ENCODE assay signal across 10 cellular contexts in the genomic region with DNA sequence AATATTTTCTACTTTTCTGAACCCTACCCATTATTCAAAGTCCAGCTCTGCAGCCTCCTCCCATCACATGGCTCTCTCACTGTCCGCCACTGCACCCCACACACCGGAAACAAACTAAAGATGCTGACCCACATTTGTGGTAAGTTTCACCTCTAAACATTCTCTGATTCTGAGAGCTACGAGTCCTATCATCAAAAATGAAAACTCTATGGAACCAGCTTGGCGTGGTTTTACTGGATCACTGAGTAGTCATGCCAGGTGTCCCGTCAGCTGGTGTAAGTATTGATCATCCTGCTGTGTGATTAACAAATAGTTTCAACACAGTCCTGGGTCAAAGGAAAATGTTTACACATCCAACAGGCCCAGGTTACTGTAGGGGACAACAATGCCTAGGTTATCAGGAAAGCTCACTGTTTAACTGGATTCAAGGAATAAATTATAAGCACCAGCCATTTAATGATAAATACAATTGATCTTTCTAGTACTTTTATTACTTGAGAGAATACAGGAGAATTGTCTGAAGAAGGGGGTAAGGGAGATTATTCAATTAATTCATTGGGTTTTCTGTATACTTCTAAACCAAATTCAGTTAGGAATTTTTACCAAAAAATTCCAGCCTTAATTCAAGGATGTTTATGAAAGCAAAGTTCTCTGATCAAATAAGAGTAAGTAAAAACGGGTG. TPM values are rescaled to one million over a fixed set of nuclear protein-coding genes. Genes with fewer than 3 reads are reported as not detected.
DNase-seq lines count a peak whose midpoint lies in the region; ATAC-seq and TF ChIP-seq lines count a peak whose summit lies in the region.
"Had no signal": no experiment of that assay in that cellular context is flagged by ENCODE, and none has a peak within 500 bp of the region (broad histone marks: within the 10 kb centered on the region; RNA-seq: fewer than 3 reads in every experiment).

No MANE protein-coding gene starts in this region.

- H3K4me1 Mint-ChIP-seq in stimulated activated naive B cell treated with anti-CD40 and anti-IgM and Interleukin-4, amounts not matched to agents 10 μg/mL and 1 μg/mL and 100 μg/mL, for 72 hours, result peaks cover 58 to 91% of the 10 kb centered on the region in 2 donors

- H3K27ac ChIP-seq in OCI-LY3 (ENCODE audit: low read length) (no peak overlapping the region), esophagus (ENCODE audit: low read depth in 2 of 2, low read length in 1 of 2) (peak overlapping the region; percentile 66 to 79), Karpas-422 (ENCODE audit: low read length) (no peak overlapping the region)
- H3K27ac ChIP-seq: VCaP had no signal

- H4K20me1 ChIP-seq in OCI-LY3 (ENCODE audit: insufficient read depth, low read length) (peaks cover 90% of the 10 kb centered on the region), Karpas-422 (ENCODE audit: insufficient read depth, low read depth, low read length) (peaks cover 9% of the 10 kb centered on the region; the same call in 1 of the 2 replicates)

- peak; percentile 58 to 62 for ATAC-seq in stimulated activated naive B cell treated with anti-CD40 and anti-IgM and Interleukin-4, amounts not matched to agents 10 μg/mL and 1 μg/mL and 100 μg/mL, for 72 hours (replicated peaks)

- WGBS in esophagus, 2 donors, result 34 to 53% methylated on average over 6 of the region's 6 CpGs

- peak overlapping the region; percentile 89 for H3K27ac Mint-ChIP-seq in stimulated activated naive B cell treated with anti-CD40 and anti-IgM and Interleukin-4, amounts not matched to agents 10 μg/mL and 1 μg/mL and 100 μg/mL, for 72 hours
- H3K27ac Mint-ChIP-seq: nephron had no signal

- H3K9ac ChIP-seq in OCI-LY3 (ENCODE audit: low read length) (no peak overlapping the region), Karpas-422 (ENCODE audit: low read length) (no peak overlapping the region)

- no peak for TF ChIP-seq CTCF in OCI-LY3 (IDR thresholded peaks at IDR 0.05; ENCODE audit: low read depth, low read length)

- H3K9me2 ChIP-seq in Karpas-422 (replicated peaks; ENCODE audit: insufficient read depth, low read length), result no peaks in the 10 kb centered on the region

- peak overlapping the region; percentile 59 for H3K4me2 ChIP-seq in OCI-LY3 (ENCODE audit: low read length)
- H3K4me2 ChIP-seq in Karpas-422 (ENCODE audit: low read depth, low read length, poor library complexity, severe bottlenecking), result no peak overlapping the region

- H3K79me2 ChIP-seq in OCI-LY3 (ENCODE audit: low read length) (peaks cover 99% of the 10 kb centered on the region), Karpas-422 (ENCODE audit: low read length) (no peaks in the 10 kb centered on the region)

- peak overlapping the region; percentile 66 to 77 for H3K4me3 Mint-ChIP-seq in stimulated activated naive B cell treated with anti-CD40 and anti-IgM and Interleukin-4, amounts not matched to agents 10 μg/mL and 1 μg/mL and 100 μg/mL, for 72 hours
- H3K4me3 Mint-ChIP-seq: nephron had no signal

- peaks cover 23 to 24% of the 10 kb centered on the region in 2 donors for H3K36me3 Mint-ChIP-seq in stimulated activated naive B cell treated with anti-CD40 and anti-IgM and Interleukin-4, amounts not matched to agents 10 μg/mL and 1 μg/mL and 100 μg/mL, for 72 hours

- no peaks in the 10 kb centered on the region for H3K9me3 Mint-ChIP-seq in stimulated activated naive B cell treated with anti-CD40 and anti-IgM and Interleukin-4, amounts not matched to agents 10 μg/mL and 1 μg/mL and 100 μg/mL, for 72 hours
- H3K9me3 Mint-ChIP-seq: nephron had no signal

- DNase-seq in activated effector memory CD4-positive, alpha-beta T cell treated with anti-CD3 and anti-CD28 coated beads, Interleukin-2, amount 50 U/mL, for 16 hours, result peak; percentile 80
- no peak for DNase-seq in activated effector memory CD4-positive, alpha-beta T cell treated with Interleukin-2 at 50 U/mL for 16 hours
- no peak for DNase-seq in stimulated activated naive B cell treated with anti-CD40 and anti-IgM and Interleukin-4, amounts not matched to agents 10 μg/mL and 1 μg/mL and 100 μg/mL, for 72 hours
- DNase-seq in A172 (ENCODE audit: low spot score) (no peak), RKO (ENCODE audit: low spot score) (no peak), Karpas-422 (no peak)

- H3K4me1 ChIP-seq in OCI-LY3 (ENCODE audit: low read length) (peaks cover 21% of the 10 kb centered on the region), esophagus (ENCODE audit: control insufficient read depth in 2 of 2, insufficient read depth in 2 of 2, low read length in 1 of 2) (peaks cover 0 to 6% of the 10 kb centered on the region in 2 donors), Karpas-422 (ENCODE audit: low read length) (no peaks in the 10 kb centered on the region; the same call in 1 of the 2 replicates)

- H3K9me3 ChIP-seq in OCI-LY3 (ENCODE audit: insufficient read depth, low read length) (no peaks in the 10 kb centered on the region), esophagus (ENCODE audit: control insufficient read depth in 2 of 2, insufficient read depth in 1 of 2, low read depth in 1 of 2, low read length in 1 of 2) (no peaks in the 10 kb centered on the region), Karpas-422 (ENCODE audit: low read length) (no peaks in the 10 kb centered on the region)

- H3K27me3 ChIP-seq in OCI-LY3 (ENCODE audit: low read depth, low read length) (no peaks in the 10 kb centered on the region), esophagus (ENCODE audit: control insufficient read depth in 1 of 2, insufficient read depth in 2 of 2, low read length in 2 of 2) (no peaks in the 10 kb centered on the region), Karpas-422 (ENCODE audit: low read length) (no peaks in the 10 kb centered on the region)

- H3K36me3 ChIP-seq in OCI-LY3 (replicated peaks; ENCODE audit: low read depth, low read length), result peaks cover 6% of the 10 kb centered on the region
- no peaks in the 10 kb centered on the region for H3K36me3 ChIP-seq in esophagus (ENCODE audit: control insufficient read depth in 2 of 2, insufficient read depth in 2 of 2, low read length in 1 of 2)
- no peaks in the 10 kb centered on the region for H3K36me3 ChIP-seq in Karpas-422 (ENCODE audit: insufficient read depth, low read length)

- H3K4me3 ChIP-seq in OCI-LY3 (ENCODE audit: low read length) (peak overlapping the region; percentile 23; the same call in 1 of the 2 replicates), esophagus (ENCODE audit: low read depth in 1 of 2, low read length in 2 of 2) (no peak overlapping the region), Karpas-422 (ENCODE audit: low read length) (no peak overlapping the region)

- H2AFZ ChIP-seq in OCI-LY3 (ENCODE audit: low read depth, low read length) (no peak overlapping the region), Karpas-422 (ENCODE audit: low read length) (no peak overlapping the region)

- H3K27me3 Mint-ChIP-seq in stimulated activated naive B cell treated with anti-CD40 and anti-IgM and Interleukin-4, amounts not matched to agents 10 μg/mL and 1 μg/mL and 100 μg/mL, for 72 hours, result no peaks in the 10 kb centered on the region

RNA-seq across cellular contexts. Expression of gene CYTH1, which starts 33.9 kb away (rescaled TPM):
- polyA plus RNA-seq in esophagus, result 10 to 100 TPM; 36.0 to 52.8 TPM
- total RNA-seq in A172 (2014; rRNA removed; shearing (Covaris generic)), result 25.5 and 43.3 TPM in 2 replicates
- total RNA-seq in Karpas-422 (2014; rRNA removed; shearing (Covaris generic); ENCODE audit: low replicate concordance), result 9.6 and 15.8 TPM in 2 replicates

Comparison
In these comparisons a context has a peak if more than half of its experiments do, and no peak if none do; other contexts are left out.
1. H3K27ac ChIP-seq: peak in esophagus (2 of 2); none in OCI-LY3 (single experiment) and Karpas-422 (single experiment).